Comparison of ENCODE assay signal across 17 cellular contexts in genomic region chr3:192372627-192373026, GRCh38.
A peak's percentile ranks its signal among the peaks of the same experiment; 100 is the strongest.
DNase-seq lines count a peak whose midpoint lies in the region; ATAC-seq and TF ChIP-seq lines count a peak whose summit lies in the region.
"Had no signal": no experiment of that assay in that cellular context is flagged by ENCODE, and none has a peak within 500 bp of the region (broad histone marks: within the 10 kb centered on the region; RNA-seq: fewer than 3 reads in every experiment).

No MANE protein-coding gene starts in this region.

- POLR2A ChIA-PET in activated CD8-positive, alpha-beta T cell treated with anti-CD3 and anti-CD28 coated beads, Interleukin-2, amount 10 ng/mL, durations not matched to agents 7 days and 5 days (lab: Charles Lee), result no interaction called here

- no peaks in the 10 kb centered on the region for H3K36me3 Mint-ChIP-seq in brain
- no peaks in the 10 kb centered on the region for H3K36me3 Mint-ChIP-seq in activated CD8-positive, alpha-beta T cell treated with anti-CD3 and anti-CD28 coated beads, Interleukin-2, amount 10 ng/mL, durations not matched to agents 7 days and 5 days (ENCODE audit: low read depth)
- H3K36me3 Mint-ChIP-seq: activated naive CD4-positive, alpha-beta T cell treated with anti-CD3 and anti-CD28 coated beads, Interleukin-2, amount 50 U/mL, for 24 hours; CD8-positive, alpha-beta T cell had no signal

- H3K27me3 Mint-ChIP-seq in brain, result no peaks in the 10 kb centered on the region
- H3K27me3 Mint-ChIP-seq in activated CD8-positive, alpha-beta T cell treated with anti-CD3 and anti-CD28 coated beads, Interleukin-2, amount 10 ng/mL, durations not matched to agents 7 days and 5 days (ENCODE audit: low read depth), result no peaks in the 10 kb centered on the region
- H3K27me3 Mint-ChIP-seq: activated naive CD4-positive, alpha-beta T cell treated with anti-CD3 and anti-CD28 coated beads, Interleukin-2, amount 50 U/mL, for 24 hours had no signal

- H3K4me1 Mint-ChIP-seq in brain, result peaks cover 41% of the 10 kb centered on the region
- H3K4me1 Mint-ChIP-seq in activated CD8-positive, alpha-beta T cell treated with anti-CD3 and anti-CD28 coated beads, Interleukin-2, amount 10 ng/mL, durations not matched to agents 7 days and 5 days (ENCODE audit: low read depth), result no peaks in the 10 kb centered on the region
- H3K4me1 Mint-ChIP-seq: activated naive CD4-positive, alpha-beta T cell treated with anti-CD3 and anti-CD28 coated beads, Interleukin-2, amount 50 U/mL, for 24 hours had no signal

- H3K9me3 Mint-ChIP-seq in brain, result no peaks in the 10 kb centered on the region
- H3K9me3 Mint-ChIP-seq in activated CD8-positive, alpha-beta T cell treated with anti-CD3 and anti-CD28 coated beads, Interleukin-2, amount 10 ng/mL, durations not matched to agents 7 days and 5 days (ENCODE audit: insufficient read depth), result no peaks in the 10 kb centered on the region
- H3K9me3 Mint-ChIP-seq: activated naive CD4-positive, alpha-beta T cell treated with anti-CD3 and anti-CD28 coated beads, Interleukin-2, amount 50 U/mL, for 24 hours; CD8-positive, alpha-beta T cell had no signal

- peak; percentile 12 for DNase-seq in Daoy (ENCODE audit: low read depth)
- peak; percentile 74 for DNase-seq in NCI-H1694 (lab: John Stamatoyannopoulos, UW)
- DNase-seq in NCI-H510A treated with DMSO at 0.1 percent for 48 hours (lab: John Stamatoyannopoulos, UW), result peak; percentile 74
- DNase-seq in activated CD8-positive, alpha-beta T cell treated with anti-CD3 and anti-CD28 coated beads, Interleukin-2, amount 10 ng/mL, durations not matched to agents 7 days and 5 days, result no peak
- DNase-seq in AG20443 (ENCODE audit: low spot score), result no peak
- DNase-seq in CD1c-positive myeloid dendritic cell (ENCODE audit: extremely low spot score), result no peak
- no peak for DNase-seq in cortex of kidney (lab: John Stamatoyannopoulos, UW)
- DNase-seq: CD8-positive, alpha-beta T cell; colonic mucosa; heart left ventricle; left ventricle myocardium inferior; NCI-H1048; stimulated activated CD4-positive, alpha-beta T cell treated with anti-CD3 and anti-CD28 coated beads, Interleukin-2, amount 100 ng/mL, for 24 hours; stimulated activated naive CD8-positive, alpha-beta T cell treated with anti-CD3 and anti-CD28 coated beads, Interleukin-15, Interleukin-2, amounts not matched to agents 100 U/mL and 50 U/mL, for 24 hours; transverse colon had no signal

- peak overlapping the region in 3 of 5 experiments; percentile 38 to 46 (median 40) for H3K4me3 Mint-ChIP-seq in brain
- no peak overlapping the region for H3K4me3 Mint-ChIP-seq in activated CD8-positive, alpha-beta T cell treated with anti-CD3 and anti-CD28 coated beads, Interleukin-2, amount 10 ng/mL, durations not matched to agents 7 days and 5 days
- H3K4me3 Mint-ChIP-seq: activated naive CD4-positive, alpha-beta T cell treated with anti-CD3 and anti-CD28 coated beads, Interleukin-2, amount 50 U/mL, for 24 hours; CD8-positive, alpha-beta T cell had no signal

- H3K27ac Mint-ChIP-seq in brain, result peak overlapping the region; percentile 20 to 88 (median 84)
- no peak overlapping the region for H3K27ac Mint-ChIP-seq in activated CD8-positive, alpha-beta T cell treated with anti-CD3 and anti-CD28 coated beads, Interleukin-2, amount 10 ng/mL, durations not matched to agents 7 days and 5 days
- H3K27ac Mint-ChIP-seq: activated naive CD4-positive, alpha-beta T cell treated with anti-CD3 and anti-CD28 coated beads, Interleukin-2, amount 50 U/mL, for 24 hours; CD8-positive, alpha-beta T cell had no signal

- no peak for TF ChIP-seq CTCF in brain (conservative IDR thresholded peaks at IDR 0.05)

- CTCF ChIA-PET in activated CD8-positive, alpha-beta T cell treated with anti-CD3 and anti-CD28 coated beads, Interleukin-2, amount 10 ng/mL, durations not matched to agents 7 days and 5 days (lab: Charles Lee), result no interaction called here

- ATAC-seq in activated CD8-positive, alpha-beta T cell treated with anti-CD3 and anti-CD28 coated beads, Interleukin-2, amount 10 ng/mL, durations not matched to agents 7 days and 5 days, result no peak
- ATAC-seq: CD8-positive, alpha-beta T cell; stimulated activated naive CD8-positive, alpha-beta T cell treated with anti-CD3 and anti-CD28 coated beads, Interleukin-15, Interleukin-2, amounts not matched to agents 100 U/mL and 50 U/mL, for 24 hours had no signal

Comparison
In these comparisons a context has a peak if more than half of its experiments do, and no peak if none do; other contexts are left out.
1. DNase-seq: peak in Daoy (single experiment), NCI-H1694 (single experiment) and NCI-H510A treated with DMSO at 0.1 percent for 48 hours (single experiment); none in activated CD8-positive, alpha-beta T cell treated with anti-CD3 and anti-CD28 coated beads, Interleukin-2, amount 10 ng/mL, durations not matched to agents 7 days and 5 days (single experiment), AG20443 (single experiment), CD1c-positive myeloid dendritic cell (single experiment) and cortex of kidney (single experiment).